ENCODE assay signal across 10 cellular contexts in genomic region chr18:55319517-55319905, GRCh38.
DNase-seq lines count a peak whose midpoint lies in the region; ATAC-seq and TF ChIP-seq lines count a peak whose summit lies in the region.
"Had no signal": no experiment of that assay in that cellular context is flagged by ENCODE, and none has a peak within 500 bp of the region (broad histone marks: within the 10 kb centered on the region; RNA-seq: fewer than 3 reads in every experiment).

No MANE protein-coding gene starts in this region.

- H3K36me3 ChIP-seq in KMS-11 (ENCODE audit: insufficient read depth), result no peaks in the 10 kb centered on the region
- H3K36me3 ChIP-seq in ovary, result no peaks in the 10 kb centered on the region

- H3K27ac ChIP-seq in KMS-11, result peak overlapping the region; percentile 91
- H3K27ac ChIP-seq in ovary, result peak overlapping the region in 1 of 2 donors; percentile 97

- H3K27me3 Mint-ChIP-seq in dendritic cell treated with granulocyte-macrophage colony-stimulating factor and Interleukin-4, amounts not matched to agents 40 ng/mL and 50 ng/mL, for 4 days, result no peaks in the 10 kb centered on the region

- H3K9me3 Mint-ChIP-seq in dendritic cell treated with granulocyte-macrophage colony-stimulating factor and Interleukin-4, amounts not matched to agents 40 ng/mL and 50 ng/mL, for 4 days, result no peaks in the 10 kb centered on the region
- H3K9me3 Mint-ChIP-seq: nephron progenitor cell had no signal

- 22 to 28% (median 22%) methylated on average over 3 of the region's 3 CpGs for WGBS in ovary, 3 donors

- H3K4me1 ChIP-seq in KMS-11 (ENCODE audit: low read depth, poor library complexity, severe bottlenecking), result peaks cover 33% of the 10 kb centered on the region
- H3K4me1 ChIP-seq in ovary (ENCODE audit: insufficient read depth), result peaks cover 4% of the 10 kb centered on the region

- peaks cover 30% of the 10 kb centered on the region for H3K4me1 Mint-ChIP-seq in dendritic cell treated with granulocyte-macrophage colony-stimulating factor and Interleukin-4, amounts not matched to agents 40 ng/mL and 50 ng/mL, for 4 days (ENCODE audit: low read depth)

- DNase-seq in AG10803 (ENCODE audit: low read depth), result peak; percentile 83
- DNase-seq in ovary, result no peak
- no peak for DNase-seq in T-helper 2 cell
- no peak for DNase-seq in glomerular visceral epithelial cell (ENCODE audit: extremely low spot score)
- no peak for DNase-seq in amygdala (lab: John Stamatoyannopoulos, UW)
- DNase-seq: activated CD4-positive, alpha-beta T cell treated with anti-CD3 and anti-CD28 coated beads, Interleukin-2, amount 50 U/mL, for 48 hours; nephron progenitor cell had no signal

- peak overlapping the region; percentile 57 for H3K4me3 Mint-ChIP-seq in dendritic cell treated with granulocyte-macrophage colony-stimulating factor and Interleukin-4, amounts not matched to agents 40 ng/mL and 50 ng/mL, for 4 days
- H3K4me3 Mint-ChIP-seq: nephron progenitor cell had no signal

- H3K9ac ChIP-seq in KMS-11, result peak overlapping the region; percentile 91

- H4K20me1 ChIP-seq in KMS-11 (ENCODE audit: insufficient read depth), result no peaks in the 10 kb centered on the region

- peak overlapping the region; percentile 70 for H3K4me3 ChIP-seq in AG10803 (ENCODE audit: low read length)
- H3K4me3 ChIP-seq in KMS-11 (IDR thresholded peaks at IDR 0.05; ENCODE audit: insufficient read depth, low read depth, low read length), result no peak overlapping the region
- H3K4me3 ChIP-seq in ovary, result peak overlapping the region; percentile 54

- TF ChIP-seq EP300 in ovary (IDR thresholded peaks at IDR 0.05), result no peak

- peaks cover 97% of the 10 kb centered on the region for H3K79me2 ChIP-seq in KMS-11 (ENCODE audit: insufficient read depth, low read depth)

- H3K4me2 ChIP-seq in KMS-11, result peak overlapping the region; percentile 100

- TF ChIP-seq CTCF in AG10803 (conservative IDR thresholded peaks at IDR 0.05; ENCODE audit: low read length), result no peak
- TF ChIP-seq CTCF in KMS-11 (conservative IDR thresholded peaks at IDR 0.05; ENCODE audit: low read depth, low read length), result no peak
- no peak for TF ChIP-seq CTCF in ovary (IDR thresholded peaks at IDR 0.05)

- H3K36me3 Mint-ChIP-seq in dendritic cell treated with granulocyte-macrophage colony-stimulating factor and Interleukin-4, amounts not matched to agents 40 ng/mL and 50 ng/mL, for 4 days (ENCODE audit: low read depth), result peaks cover 23% of the 10 kb centered on the region

- ATAC-seq in HG03135 (IDR thresholded peaks at IDR 0.05; ENCODE audit: unreplicated experiment), result no peak

- no peaks in the 10 kb centered on the region for H3K27me3 ChIP-seq in KMS-11 (ENCODE audit: insufficient read depth, low read depth)
- H3K27me3 ChIP-seq in ovary, result no peaks in the 10 kb centered on the region

- H2AFZ ChIP-seq in KMS-11 (ENCODE audit: low read depth), result no peak overlapping the region

- no peaks in the 10 kb centered on the region for H3K9me3 ChIP-seq in ovary

- intact Hi-C loops in dendritic cell treated with granulocyte-macrophage colony-stimulating factor and Interleukin-4, amounts not matched to agents 40 ng/mL and 50 ng/mL, for 4 days (cut with micrococcal nuclease), result no loop called here
- intact Hi-C loops in ovary (cut with DNase I), result no loop called here

- H3K27ac Mint-ChIP-seq in dendritic cell treated with granulocyte-macrophage colony-stimulating factor and Interleukin-4, amounts not matched to agents 40 ng/mL and 50 ng/mL, for 4 days, result no peak overlapping the region
- H3K27ac Mint-ChIP-seq: nephron progenitor cell had no signal

- TF ChIP-seq POLR2A in ovary (IDR thresholded peaks at IDR 0.05), result no peak
